Comparison of ENCODE assay signal across 9 cellular contexts in the genomic region with DNA sequence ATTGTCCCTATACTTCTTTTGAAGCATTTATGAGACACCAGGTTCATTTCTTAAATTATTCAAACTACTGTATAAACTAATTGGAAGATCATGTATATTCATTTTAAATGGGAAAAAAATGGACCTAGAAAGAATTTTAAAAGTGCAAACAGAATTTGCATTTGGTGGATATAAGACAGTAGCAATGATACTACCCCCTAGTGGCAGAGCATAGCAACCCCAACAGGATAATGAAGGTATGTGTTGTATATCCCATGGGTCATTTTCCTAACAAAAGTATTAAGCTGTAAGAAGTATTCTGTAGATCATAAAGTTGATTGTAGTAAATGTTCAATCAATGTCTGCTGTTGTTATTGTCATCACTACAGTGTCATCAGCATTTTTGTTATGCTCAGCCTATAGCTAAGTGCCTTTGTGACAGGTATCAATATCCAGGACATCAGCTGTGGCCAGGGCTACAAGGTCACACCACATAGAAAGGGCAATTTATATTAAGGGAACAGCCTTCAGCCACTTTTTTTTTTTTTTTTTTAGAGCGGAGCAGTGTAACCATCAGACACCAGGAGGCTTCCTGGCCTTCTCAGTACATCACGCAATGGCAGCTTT.
A peak's percentile ranks its signal among the peaks of the same experiment; 100 is the strongest.
DNase-seq lines count a peak whose midpoint lies in the region; ATAC-seq, FAIRE-seq and TF ChIP-seq lines count a peak whose summit lies in the region.
"Had no signal": no experiment of that assay in that cellular context is flagged by ENCODE, and none has a peak within 500 bp of the region (broad histone marks: within the 10 kb centered on the region; RNA-seq: fewer than 3 reads in every experiment).

No MANE protein-coding gene starts in this region.

- H3K9me3 Mint-ChIP-seq in nephron = peaks cover 7% of the 10 kb centered on the region

- no peak overlapping the region for H3K27ac ChIP-seq in SU-DHL-6 (ENCODE audit: low read depth, low read length)
- H3K27ac ChIP-seq in H1 (ENCODE audit: low read depth, low read length) = no peak overlapping the region

- no peaks in the 10 kb centered on the region for H3K9me2 ChIP-seq in SU-DHL-6 (replicated peaks; ENCODE audit: insufficient read depth, low read length)

- peak; percentile 70 to 74 for TF ChIP-seq RAD21 in H1 (IDR thresholded peaks at IDR 0.05 in 1 of 2, conservative IDR thresholded peaks at IDR 0.05 in 1 of 2; ENCODE audit: low read depth in 2 of 2, low read length in 2 of 2)

- H3K23me2 ChIP-seq in H1 (ENCODE audit: low read depth, low read length) = no peaks in the 10 kb centered on the region

- no peak overlapping the region for H3K4ac ChIP-seq in H1 (replicated peaks; ENCODE audit: insufficient read length, low read depth, low read length)

- no peak overlapping the region for H3K18ac ChIP-seq in H1 (ENCODE audit: extremely low read depth, low read length)

- H2AFZ ChIP-seq in SU-DHL-6 (ENCODE audit: low read depth, low read length, severe bottlenecking) (no peak overlapping the region), H1 (ENCODE audit: low read length) (no peak overlapping the region)

- H3K14ac ChIP-seq in H1 (ENCODE audit: insufficient read length) = no peak overlapping the region

- no peak overlapping the region for H2BK12ac ChIP-seq in H1 (ENCODE audit: low read depth, low read length)

- H2BK15ac ChIP-seq in H1 (ENCODE audit: low read length) = no peak overlapping the region

- H3K27me3 Mint-ChIP-seq in nephron (ENCODE audit: low read depth) = peaks cover 7% of the 10 kb centered on the region

- H4K20me1 ChIP-seq in SU-DHL-6 (ENCODE audit: low read depth, low read length) (no peaks in the 10 kb centered on the region), H1 (replicated peaks in 1 of 2; ENCODE audit: control insufficient read depth in 1 of 2, insufficient read depth in 2 of 2, low read length in 2 of 2) (no peaks in the 10 kb centered on the region)

- peak; percentile 71 for TF ChIP-seq CTCF in SU-DHL-6 (IDR thresholded peaks at IDR 0.05; ENCODE audit: insufficient read depth, low read length, poor library complexity, severe bottlenecking)
- peak in 2 of 3 experiments; percentile 44 to 78; a peak in 2 of 4 replicates for TF ChIP-seq CTCF in H1 (IDR thresholded peaks at IDR 0.05; ENCODE audit: control extremely low read depth in 1 of 3, insufficient read depth in 1 of 3, low read depth in 1 of 3, low read length in 3 of 3)
- peak; percentile 49 to 70 (median 54) for TF ChIP-seq CTCF in nephron (IDR thresholded peaks at IDR 0.05; ENCODE audit: unreplicated experiment in 3 of 3)

- no peak for TF ChIP-seq POLR2A in H1 (IDR thresholded peaks at IDR 0.05; ENCODE audit: control extremely low read depth in 1 of 2, low read depth in 2 of 2, low read length in 2 of 2)

- H3K36me3 ChIP-seq in SU-DHL-6 (ENCODE audit: low read length) (no peaks in the 10 kb centered on the region), H1 (ENCODE audit: control insufficient read depth in 2 of 4, insufficient read depth in 4 of 4, low read length in 3 of 4) (no peaks in the 10 kb centered on the region)

- no peaks in the 10 kb centered on the region for H3K4me1 Mint-ChIP-seq in nephron

- H3K4me3 Mint-ChIP-seq in nephron = no peak overlapping the region

- no peak overlapping the region for H3K4me2 ChIP-seq in SU-DHL-6 (ENCODE audit: low read depth, low read length, poor library complexity, severe bottlenecking)
- H3K4me2 ChIP-seq in H1 (ENCODE audit: insufficient read depth in 1 of 2, low read depth in 2 of 2, low read length in 2 of 2) = no peak overlapping the region

- no peak for ATAC-seq in HG03135 (IDR thresholded peaks at IDR 0.05; ENCODE audit: unreplicated experiment)

- H2BK120ac ChIP-seq in H1 (replicated peaks; ENCODE audit: low read depth, low read length) = no peak overlapping the region

- H3K79me2 ChIP-seq in SU-DHL-6 (ENCODE audit: insufficient read depth, low read length) = no peaks in the 10 kb centered on the region
- H3K79me2 ChIP-seq in H1 (ENCODE audit: control insufficient read depth in 1 of 2, insufficient read depth in 2 of 2, low read length in 2 of 2) = no peaks in the 10 kb centered on the region

- no peak overlapping the region for H3K27ac Mint-ChIP-seq in nephron

- no peak overlapping the region for H4K91ac ChIP-seq in H1 (replicated peaks; ENCODE audit: insufficient read length, low read length)

- H2AK5ac ChIP-seq in H1 (ENCODE audit: low read depth, low read length) = no peak overlapping the region

- no peak overlapping the region for H3K56ac ChIP-seq in H1 (replicated peaks; ENCODE audit: insufficient read length, low read depth, low read length)

- no peaks in the 10 kb centered on the region for H3K36me3 Mint-ChIP-seq in nephron (ENCODE audit: low read depth)

- H3K9ac ChIP-seq in SU-DHL-6 (ENCODE audit: low read length) (no peak overlapping the region), H1 (replicated peaks in 1 of 4; ENCODE audit: extremely low read depth in 1 of 4, low read depth in 3 of 4, low read length in 3 of 4) (no peak overlapping the region)

- H2BK5ac ChIP-seq in H1 (ENCODE audit: low read depth, low read length) = no peak overlapping the region

- no peaks in the 10 kb centered on the region for H3K27me3 ChIP-seq in SU-DHL-6 (ENCODE audit: low read length)
- H3K27me3 ChIP-seq in H1 (replicated peaks in 1 of 4; ENCODE audit: control insufficient read depth in 3 of 4, extremely low read depth in 1 of 4, insufficient read depth in 3 of 4, low read length in 3 of 4) = peaks cover 0 to 1% (median 0%) of the 10 kb centered on the region in 4 experiments; a peak in 1 of 7 replicates

- POLR2A ChIA-PET in H1 (lab: Charles Lee; ENCODE audit: partially characterized antibody) = no interaction called here

- no peak overlapping the region for H4K8ac ChIP-seq in H1 (ENCODE audit: extremely low read depth, insufficient read depth, low read length)

- CTCF ChIA-PET in H1 (lab: Charles Lee; ENCODE audit: partially characterized antibody) = interaction anchor here (0.6 to 1.7 kb wide), 44 partner anchors 9 to 456 kb away, joined by 3 to 19 read pairs (median 4); no protein-coding TSS in a partner anchor

- no peak overlapping the region for H3K23ac ChIP-seq in H1 (ENCODE audit: insufficient read length)

- no peaks in the 10 kb centered on the region for H3K79me1 ChIP-seq in H1 (ENCODE audit: low read depth, low read length)

- H2BK20ac ChIP-seq in H1 (ENCODE audit: low read length) = no peak overlapping the region

- peak; percentile 28 for FAIRE-seq in H1 (lab: Jason Lieb, UNC)
- FAIRE-seq: endometrium had no signal

- no peaks in the 10 kb centered on the region for H3K9me3 ChIP-seq in SU-DHL-6 (ENCODE audit: insufficient read depth, low read length)
- no peaks in the 10 kb centered on the region for H3K9me3 ChIP-seq in H1 (ENCODE audit: insufficient read depth in 2 of 2, low read depth in 1 of 2, low read length in 1 of 2)

- no peak for TF ChIP-seq EP300 in H1 (IDR thresholded peaks at IDR 0.05; ENCODE audit: borderline replicate concordance in 1 of 2, low read depth in 2 of 2, low read length in 2 of 2)

- no peaks in the 10 kb centered on the region for H3F3A ChIP-seq in SU-DHL-6 (ENCODE audit: insufficient read depth)

- whole genome bisulfite sequencing in H1 (ENCODE audit: extremely low coverage in 1 of 2, insufficient coverage in 1 of 2, insufficient read length in 1 of 2, insufficient replicate concordance in 2 of 2, low coverage in 1 of 2, low lambda C conversion rate in 2 of 2, missing lambda C conversion rate in 1 of 2), 2 experiments = 69% methylated on average over 2 of the region's 2 CpGs; no CpG with 5 or more reads in 1 of the 2 experiments

- H4K5ac ChIP-seq in H1 (ENCODE audit: insufficient read length, low read depth, low read length) = no peak overlapping the region

- no peak overlapping the region for H3K4me3 ChIP-seq in Jurkat, Clone E6-1 (ENCODE audit: low read length)
- H3K4me3 ChIP-seq in SU-DHL-6 (ENCODE audit: insufficient read depth, low read length, poor library complexity, severe bottlenecking) (no peak overlapping the region), H1 (ENCODE audit: extremely low read depth in 1 of 4, insufficient read depth in 2 of 4, low read depth in 3 of 4, low read length in 4 of 4) (no peak overlapping the region)

- H3K4me1 ChIP-seq in H1 (replicated peaks in 1 of 4; ENCODE audit: control insufficient read depth in 3 of 4, insufficient read depth in 4 of 4, low read length in 3 of 4) = 0 out of 7 replicates have a peak, but pooled peaks cover 0 to 3% (median 0%) of the 10 kb centered on the region in 4 experiments

- peak; percentile 6 for DNase-seq in activated T-cell treated with anti-CD3 and anti-CD28 coated beads for 4 hours
- no peak for DNase-seq in activated T-cell treated with anti-CD3 and anti-CD28 coated beads, Interleukin-2, amount 50 U/mL, for 48 hours
- DNase-seq in Jurkat, Clone E6-1 (ENCODE audit: low read depth, low spot score) = peak; percentile 47
- no peak for DNase-seq in H1 (ENCODE audit: low read depth in 1 of 2, low spot score in 2 of 2)
- no peak for DNase-seq in NCI-H524 treated with DMSO at 0.1 percent for 48 hours (lab: John Stamatoyannopoulos, UW)

TF ChIP-seq in H1, 55 proteins besides CTCF, POLR2A, EP300 and RAD21 (continues in another document):
- TF ChIP-seq CHD2 (IDR thresholded peaks at IDR 0.05; ENCODE audit: low read length) = no peak
- no peak for TF ChIP-seq NANOG (IDR thresholded peaks at IDR 0.05; ENCODE audit: insufficient read depth, low read depth, low read length, poor library complexity, severe bottlenecking)
- no peak for TF ChIP-seq GABPA (IDR thresholded peaks at IDR 0.05; ENCODE audit: borderline replicate concordance, insufficient read depth, low read length)
- no peak for TF ChIP-seq KDM1A (IDR thresholded peaks at IDR 0.05; ENCODE audit: borderline replicate concordance, low read length)
- TF ChIP-seq SP4 (IDR thresholded peaks at IDR 0.05; ENCODE audit: low read length) = no peak

Comparison
In these comparisons a context has a peak if more than half of its experiments do, and no peak if none do; other contexts are left out.
1. DNase-seq: peak in activated T-cell treated with anti-CD3 and anti-CD28 coated beads for 4 hours (single experiment) and Jurkat, Clone E6-1 (single experiment); none in activated T-cell treated with anti-CD3 and anti-CD28 coated beads, Interleukin-2, amount 50 U/mL, for 48 hours (0 of 2), H1 (0 of 2) and NCI-H524 treated with DMSO at 0.1 percent for 48 hours (single experiment).
2. Peak in every context shown above with its lines, with median percentiles within 50 percentile points of each other: CTCF ChIP-seq.